9 cellular contexts compared by ENCODE assay signal in genomic region chr10:100826983-100827818, GRCh38.
DNase-seq lines count a peak whose midpoint lies in the region; ATAC-seq, FAIRE-seq and TF ChIP-seq lines count a peak whose summit lies in the region.
"Had no signal": no experiment of that assay in that cellular context is flagged by ENCODE, and none has a peak within 500 bp of the region (broad histone marks: within the 10 kb centered on the region; RNA-seq: fewer than 3 reads in every experiment).

No MANE protein-coding gene starts in this region.

- no peak overlapping the region for H3K9ac ChIP-seq in GM12878 (ENCODE audit: control insufficient read depth, insufficient read depth, low read length)

- H3K9me3 ChIP-seq in GM12878 (replicated peaks; ENCODE audit: control insufficient read depth, insufficient read depth, low read length) (no peaks in the 10 kb centered on the region), thoracic aorta (no peaks in the 10 kb centered on the region)

- TF ChIP-seq POLR2A in GM12878 (IDR thresholded peaks at IDR 0.05; ENCODE audit: low read depth, low read length): no peak

- BruUV-seq in GM12878 (replicated peaks; lab: Mats Ljungman, UMichigan): no TSS peak

- H3K27ac ChIP-seq in GM12878 (ENCODE audit: control insufficient read depth, insufficient read depth) (no peak overlapping the region), thoracic aorta (no peak overlapping the region)

- no peaks in the 10 kb centered on the region; the same call in 1 of the 2 replicates for H4K20me1 ChIP-seq in GM12878 (ENCODE audit: control insufficient read depth, insufficient read depth)

- in situ Hi-C loops in GM12878 (cut with MboI): no loop called here

- no peak for TF ChIP-seq RAD21 in GM12878 (IDR thresholded peaks at IDR 0.05; ENCODE audit: insufficient read depth, low read depth, low read length)

- H3K36me3 ChIP-seq in GM12878 (ENCODE audit: control insufficient read depth in 2 of 2, insufficient read depth in 2 of 2, low read length in 1 of 2) (no peaks in the 10 kb centered on the region), thoracic aorta (no peaks in the 10 kb centered on the region)

- SMC1A ChIA-PET in GM12878 (lab: Charles Lee; ENCODE audit: uncharacterized antibody, unreplicated experiment): no interaction called here

- no peak for TF ChIP-seq EP300 in GM12878 (IDR thresholded peaks at IDR 0.05; ENCODE audit: borderline replicate concordance in 1 of 2, control insufficient read depth in 1 of 2, low read depth in 2 of 2, low read length in 2 of 2)

- H3K4me3 ChIP-seq in GM12878 (peak overlapping the region; percentile 16; the same call in 1 of the 2 replicates), thoracic aorta (peak overlapping the region; percentile 72)

- H3K4me2 ChIP-seq in GM12878 (ENCODE audit: control insufficient read depth, insufficient read depth): peak overlapping the region; percentile 75

- CTCF ChIA-PET in GM12878 (lab: Yijun Ruan, JAX): no interaction called here

- DNase-seq in DMS 273 (lab: John Stamatoyannopoulos, UW; ENCODE audit: unreplicated experiment) (peak; percentile 48), DMS 273 treated with DMSO at 0.1 percent for 48 hours (lab: John Stamatoyannopoulos, UW) (no peak), NOMO-1 (lab: John Stamatoyannopoulos, UW; ENCODE audit: unreplicated experiment in 2 of 2) (peak; percentile 57 to 59), GM12878 (ENCODE audit: low read depth, low spot score) (no peak), left kidney (ENCODE audit: low read depth, low spot score) (peak; percentile 74), thoracic aorta (ENCODE audit: low spot score) (no peak), anterior cingulate cortex (lab: John Stamatoyannopoulos, UW) (no peak)

- FAIRE-seq in GM12878 (lab: Jason Lieb, UNC): no peak
- FAIRE-seq: A204.1 had no signal

- H3K27me3 ChIP-seq in GM12878 (replicated peaks in 1 of 2; ENCODE audit: control insufficient read depth in 2 of 2, insufficient read depth in 2 of 2, low read length in 1 of 2) (peaks cover 13 to 36% of the 10 kb centered on the region in 2 experiments), thoracic aorta (replicated peaks; ENCODE audit: insufficient read depth) (peaks cover 32% of the 10 kb centered on the region)

- RAD21 ChIA-PET in GM12878 (lab: Charles Lee; ENCODE audit: unreplicated experiment): no interaction called here

- TF ChIP-seq CTCF in GM12878 (IDR thresholded peaks at IDR 0.05 in 2 of 3, conservative IDR thresholded peaks at IDR 0.05 in 1 of 3; ENCODE audit: control insufficient read depth in 2 of 3, extremely low read depth in 1 of 3, insufficient read depth in 1 of 3, low read depth in 3 of 3, low read length in 3 of 3) (peak; percentile 6 to 25 (median 14); a peak in 4 of 6 replicates), thoracic aorta (IDR thresholded peaks at IDR 0.05) (peak; percentile 8)

- ATAC-seq in GM12878 (peak; percentile 67), thoracic aorta (ENCODE audit: insufficient number of reproducible peaks, low FRiP score, low read depth) (no peak), HG03378 (IDR thresholded peaks at IDR 0.05; ENCODE audit: unreplicated experiment) (no peak)

- intact Hi-C loops in GM12878 (cut with micrococcal nuclease; ENCODE audit: unreplicated experiment): no loop called here

- H2AFZ ChIP-seq in GM12878 (ENCODE audit: control insufficient read depth, low read depth, low read length): no peak overlapping the region

- H3K79me2 ChIP-seq in GM12878 (ENCODE audit: control insufficient read depth, insufficient read depth, low read length): no peaks in the 10 kb centered on the region

- POLR2A ChIA-PET in GM12878 (lab: Charles Lee): no interaction called here

- WGBS in GM12878 (ENCODE audit: insufficient coverage, insufficient replicate concordance, low lambda C conversion rate, missing lambda C conversion rate): 2% methylated on average over 43 of the region's 68 CpGs

- H3K4me1 ChIP-seq in GM12878 (ENCODE audit: control insufficient read depth, insufficient read depth, low read length) (peaks cover 8% of the 10 kb centered on the region), thoracic aorta (ENCODE audit: control insufficient read depth in 1 of 2, low read depth in 2 of 2) (peaks cover 28 to 33% of the 10 kb centered on the region in 2 donors)

TF ChIP-seq in GM12878, 131 proteins besides CTCF, POLR2A, EP300 and RAD21:
- TF ChIP-seq RUNX3 (IDR thresholded peaks at IDR 0.05; ENCODE audit: low read length) (no peak), EZH2 (IDR thresholded peaks at IDR 0.05; ENCODE audit: borderline replicate concordance, control insufficient read depth, low read depth, low read length) (peak; percentile 91; the same call in 1 of the 2 replicates)

Comparison
In these comparisons a context has a peak if more than half of its experiments do, and no peak if none do; other contexts are left out.
1. DNase-seq: peak in DMS 273 (single experiment), NOMO-1 (2 of 2) and left kidney (single experiment); none in DMS 273 treated with DMSO at 0.1 percent for 48 hours (single experiment), GM12878 (single experiment), thoracic aorta (single experiment) and anterior cingulate cortex (0 of 58).